Comparison of ENCODE assay signal across 6 cellular contexts in genomic region chr13:33464345-33464744, GRCh38.
"Had no signal": no experiment of that assay in that cellular context is flagged by ENCODE, and none has a peak within 500 bp of the region (broad histone marks: within the 10 kb centered on the region; RNA-seq: fewer than 3 reads in every experiment).

No MANE protein-coding gene starts in this region.

- ATAC-seq: K562 had no signal

- H3K9ac ChIP-seq: KMS-11 had no signal

- H3K4me3 ChIP-seq: K562 had no signal

- H3K27ac ChIP-seq: HL-60, KMS-11 had no signal

- H3K4me2 ChIP-seq: KMS-11 had no signal

- DNase-seq: KBM-7, KG1 had no signal

- FAIRE-seq: HTR-8/SVneo, K562 had no signal
